In the genomic region with DNA sequence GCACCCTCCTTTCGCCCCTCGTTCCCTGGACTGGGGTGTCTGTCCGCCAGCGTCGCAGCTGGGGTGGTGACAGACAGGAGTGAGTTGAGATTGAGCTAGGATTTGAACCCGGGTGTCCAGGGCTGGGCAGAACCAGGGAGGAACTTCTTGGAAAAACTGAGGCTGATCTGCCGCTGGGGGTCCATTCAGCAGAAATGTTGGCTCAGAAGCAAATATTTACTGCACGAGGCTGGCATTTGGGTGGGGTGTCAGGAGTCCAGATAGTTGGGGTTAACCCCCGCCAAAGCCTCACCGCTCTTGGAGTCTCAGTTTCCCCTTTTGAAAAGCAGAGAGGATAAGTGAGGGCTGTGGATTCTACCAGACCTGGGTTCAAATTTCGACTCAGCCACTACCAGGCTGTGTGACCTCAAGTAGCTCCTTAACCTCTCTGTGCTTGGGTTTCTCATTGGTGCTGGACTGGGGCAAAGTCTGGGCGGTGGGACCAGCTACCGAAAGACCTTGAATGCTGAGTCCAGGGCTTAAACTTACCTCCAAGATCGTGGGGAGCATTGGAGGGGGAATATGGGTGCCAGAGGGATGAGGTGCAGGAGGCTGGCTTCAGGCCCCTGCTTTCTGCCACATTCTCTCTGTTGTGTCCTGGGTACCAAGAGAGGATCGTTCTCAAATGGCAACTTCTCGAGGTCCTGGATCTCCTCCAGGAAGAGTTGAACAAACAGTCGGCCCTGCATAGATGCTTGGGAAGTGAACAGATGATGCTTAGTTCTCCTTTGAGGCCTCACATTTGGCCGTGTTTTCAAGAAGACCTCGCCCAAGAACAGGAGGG, we compare ENCODE assay signal across 7 cellular contexts. TPM values are rescaled to one million over a fixed set of nuclear protein-coding genes. Genes with fewer than 3 reads are reported as not detected.
DNase-seq lines count a peak whose midpoint lies in the region; ATAC-seq and TF ChIP-seq lines count a peak whose summit lies in the region.

No MANE protein-coding gene starts in this region.

- peaks cover 4% of the 10 kb centered on the region for H3K4me1 ChIP-seq in iPS-18a (ENCODE audit: control insufficient read depth, low read depth, low read length)

- H3K27ac Mint-ChIP-seq in HFFc6: no peak overlapping the region
- H3K27ac Mint-ChIP-seq in activated T-helper 1 cell treated with anti-CD3 and anti-CD28 coated beads, Interleukin-12 subunit alpha, Interleukin-12 subunit beta, Interleukin-2, Interleukin-4 antibody, amounts not matched to agents 30 ng/mL and 10 ng/mL and 1 ng/mL, durations not matched to agents 14 hours and 24 hours and 36 hours: peak overlapping the region; percentile 93
- H3K27ac Mint-ChIP-seq in stimulated activated naive CD8-positive, alpha-beta T cell treated with anti-CD3 and anti-CD28 coated beads, Interleukin-15, amount 100 ng/mL, for 72 hours: peak overlapping the region; percentile 91 to 97

- no peaks in the 10 kb centered on the region for H3K9me3 Mint-ChIP-seq in HFFc6
- H3K9me3 Mint-ChIP-seq in activated T-helper 1 cell treated with anti-CD3 and anti-CD28 coated beads, Interleukin-12 subunit alpha, Interleukin-12 subunit beta, Interleukin-2, Interleukin-4 antibody, amounts not matched to agents 30 ng/mL and 10 ng/mL and 1 ng/mL, durations not matched to agents 14 hours and 24 hours and 36 hours: no peaks in the 10 kb centered on the region
- H3K9me3 Mint-ChIP-seq in stimulated activated naive CD8-positive, alpha-beta T cell treated with anti-CD3 and anti-CD28 coated beads, Interleukin-15, amount 100 ng/mL, for 72 hours: no peaks in the 10 kb centered on the region

- H3K27me3 Mint-ChIP-seq in HFFc6 (ENCODE audit: insufficient read depth): peaks cover 3% of the 10 kb centered on the region
- no peaks in the 10 kb centered on the region for H3K27me3 Mint-ChIP-seq in activated T-helper 1 cell treated with anti-CD3 and anti-CD28 coated beads, Interleukin-12 subunit alpha, Interleukin-12 subunit beta, Interleukin-2, Interleukin-4 antibody, amounts not matched to agents 30 ng/mL and 10 ng/mL and 1 ng/mL, durations not matched to agents 14 hours and 24 hours and 36 hours (ENCODE audit: insufficient read depth)
- H3K27me3 Mint-ChIP-seq in stimulated activated naive CD8-positive, alpha-beta T cell treated with anti-CD3 and anti-CD28 coated beads, Interleukin-15, amount 100 ng/mL, for 72 hours: no peaks in the 10 kb centered on the region

- H3K4me3 Mint-ChIP-seq in HFFc6: peak overlapping the region; percentile 86
- peak overlapping the region; percentile 84 for H3K4me3 Mint-ChIP-seq in activated T-helper 1 cell treated with anti-CD3 and anti-CD28 coated beads, Interleukin-12 subunit alpha, Interleukin-12 subunit beta, Interleukin-2, Interleukin-4 antibody, amounts not matched to agents 30 ng/mL and 10 ng/mL and 1 ng/mL, durations not matched to agents 14 hours and 24 hours and 36 hours
- peak overlapping the region; percentile 81 to 93 for H3K4me3 Mint-ChIP-seq in stimulated activated naive CD8-positive, alpha-beta T cell treated with anti-CD3 and anti-CD28 coated beads, Interleukin-15, amount 100 ng/mL, for 72 hours

- H3K9ac ChIP-seq in iPS-18a (ENCODE audit: low read length): peak overlapping the region; percentile 75

- peaks cover 3% of the 10 kb centered on the region for H3K36me3 ChIP-seq in iPS-18a (ENCODE audit: control insufficient read depth, low read depth, low read length)

- no peak for DNase-seq in HFFc6
- no peak for DNase-seq in activated T-helper 1 cell treated with anti-CD3 and anti-CD28 coated beads, Interleukin-12 subunit alpha, Interleukin-12 subunit beta, Interleukin-2, Interleukin-4 antibody, amounts not matched to agents 30 ng/mL and 10 ng/mL and 1 ng/mL, durations not matched to agents 14 hours and 24 hours and 36 hours (ENCODE audit: low spot score)
- peak in 1 of 2 donors; percentile 19 for DNase-seq in stimulated activated naive CD8-positive, alpha-beta T cell treated with anti-CD3 and anti-CD28 coated beads, Interleukin-15, amount 100 ng/mL, for 72 hours
- no peak for DNase-seq in activated CD4-positive, CD25-positive, alpha-beta regulatory T cell (lab: John Stamatoyannopoulos, UW)
- no peak for DNase-seq in NCI-H128 (lab: John Stamatoyannopoulos, UW; ENCODE audit: unreplicated experiment)

- intact Hi-C loops in activated T-helper 1 cell treated with anti-CD3 and anti-CD28 coated beads, Interleukin-12 subunit alpha, Interleukin-12 subunit beta, Interleukin-2, Interleukin-4 antibody, amounts not matched to agents 30 ng/mL and 10 ng/mL and 1 ng/mL, durations not matched to agents 14 hours and 24 hours and 36 hours (cut with micrococcal nuclease): loop anchor here (1.0 kb wide), 2 partner anchors 21 to 34 kb away; a partner anchor contains a TSS

- peak; percentile 1 for ATAC-seq in stimulated activated naive CD8-positive, alpha-beta T cell treated with anti-CD3 and anti-CD28 coated beads, Interleukin-15, amount 100 ng/mL, for 72 hours
- ATAC-seq in HG03045 (IDR thresholded peaks at IDR 0.05; ENCODE audit: unreplicated experiment): no peak

- H3K36me3 Mint-ChIP-seq in HFFc6 (ENCODE audit: low read depth): 0 out of 2 replicates have a peak, but pooled peaks cover 4% of the 10 kb centered on the region
- H3K36me3 Mint-ChIP-seq in activated T-helper 1 cell treated with anti-CD3 and anti-CD28 coated beads, Interleukin-12 subunit alpha, Interleukin-12 subunit beta, Interleukin-2, Interleukin-4 antibody, amounts not matched to agents 30 ng/mL and 10 ng/mL and 1 ng/mL, durations not matched to agents 14 hours and 24 hours and 36 hours (ENCODE audit: low read depth): peaks cover 9% of the 10 kb centered on the region

- H3K4me3 ChIP-seq in iPS-18a (ENCODE audit: low read length): peak overlapping the region; percentile 69

- H3K9me3 ChIP-seq in iPS-18a (ENCODE audit: control insufficient read depth, low read depth, low read length): no peaks in the 10 kb centered on the region

- H3K4me1 Mint-ChIP-seq in HFFc6 (ENCODE audit: low read depth): peaks cover 15% of the 10 kb centered on the region
- H3K4me1 Mint-ChIP-seq in activated T-helper 1 cell treated with anti-CD3 and anti-CD28 coated beads, Interleukin-12 subunit alpha, Interleukin-12 subunit beta, Interleukin-2, Interleukin-4 antibody, amounts not matched to agents 30 ng/mL and 10 ng/mL and 1 ng/mL, durations not matched to agents 14 hours and 24 hours and 36 hours (ENCODE audit: low read depth): peaks cover 28% of the 10 kb centered on the region
- peaks cover 52% of the 10 kb centered on the region for H3K4me1 Mint-ChIP-seq in stimulated activated naive CD8-positive, alpha-beta T cell treated with anti-CD3 and anti-CD28 coated beads, Interleukin-15, amount 100 ng/mL, for 72 hours

- H3K27ac ChIP-seq in iPS-18a (ENCODE audit: low read length): no peak overlapping the region

- H3K27me3 ChIP-seq in iPS-18a (ENCODE audit: control insufficient read depth, insufficient read depth, low read length): peaks cover 4% of the 10 kb centered on the region

- TF ChIP-seq CTCF in HFFc6 (IDR thresholded peaks at IDR 0.05): no peak; the same call in 1 of the 2 replicates

RNA-seq across cellular contexts. Expression of a gene that starts 21.1 kb away (rescaled TPM):
- total RNA-seq in HFFc6 (2021; fragmentation: NEBNext Ultra II Directional; extraction: Animal tissue kit (Norgen Biotek cat#: 25700)): 10 to 100 TPM; 12.2 to 17.4 (median 13.2) TPM
- 16.5 and 17.6 TPM in 2 replicates for total RNA-seq in activated T-helper 1 cell treated with anti-CD3 and anti-CD28 coated beads, Interleukin-12 subunit alpha, Interleukin-12 subunit beta, Interleukin-2, Interleukin-4 antibody, amounts not matched to agents 30 ng/mL and 10 ng/mL and 1 ng/mL, durations not matched to agents 14 hours and 24 hours and 36 hours

RNA-seq across cellular contexts. Expression of a gene that starts 31.9 kb away (rescaled TPM):
- under 1 TPM in 1 of 6 experiments, not detected in 5; 0.10 TPM for total RNA-seq in HFFc6 (2021; fragmentation: NEBNext Ultra II Directional; extraction: Animal tissue kit (Norgen Biotek cat#: 25700))
- total RNA-seq in activated T-helper 1 cell treated with anti-CD3 and anti-CD28 coated beads, Interleukin-12 subunit alpha, Interleukin-12 subunit beta, Interleukin-2, Interleukin-4 antibody, amounts not matched to agents 30 ng/mL and 10 ng/mL and 1 ng/mL, durations not matched to agents 14 hours and 24 hours and 36 hours: 44.5 and 47.5 TPM in 2 replicates

RNA-seq across cellular contexts. Expression of a gene that starts 34.3 kb away (rescaled TPM):
- total RNA-seq in HFFc6 (2021; fragmentation: NEBNext Ultra II Directional; extraction: Animal tissue kit (Norgen Biotek cat#: 25700)): 10 to 100 TPM; 51.9 to 66.1 (median 56.0) TPM
- 14.7 and 15.6 TPM in 2 replicates for total RNA-seq in activated T-helper 1 cell treated with anti-CD3 and anti-CD28 coated beads, Interleukin-12 subunit alpha, Interleukin-12 subunit beta, Interleukin-2, Interleukin-4 antibody, amounts not matched to agents 30 ng/mL and 10 ng/mL and 1 ng/mL, durations not matched to agents 14 hours and 24 hours and 36 hours

RNA-seq across cellular contexts. Expression of a gene that starts 55.0 kb away (rescaled TPM):
- total RNA-seq in HFFc6 (2021; fragmentation: NEBNext Ultra II Directional; extraction: Animal tissue kit (Norgen Biotek cat#: 25700)): 1 to 10 TPM; 4.9 to 9.0 (median 6.0) TPM
- 45.3 and 49.9 TPM in 2 replicates for total RNA-seq in activated T-helper 1 cell treated with anti-CD3 and anti-CD28 coated beads, Interleukin-12 subunit alpha, Interleukin-12 subunit beta, Interleukin-2, Interleukin-4 antibody, amounts not matched to agents 30 ng/mL and 10 ng/mL and 1 ng/mL, durations not matched to agents 14 hours and 24 hours and 36 hours

Comparison
In these comparisons a context has a peak if more than half of its experiments do, and no peak if none do; other contexts are left out.
1. RNA of a gene that starts 31.9 kb away (total RNA-seq): 44.5 to 47.5 TPM in activated T-helper 1 cell treated with anti-CD3 and anti-CD28 coated beads, Interleukin-12 subunit alpha, Interleukin-12 subunit beta, Interleukin-2, Interleukin-4 antibody, amounts not matched to agents 30 ng/mL and 10 ng/mL and 1 ng/mL, durations not matched to agents 14 hours and 24 hours and 36 hours; 0.10 TPM in HFFc6; every median in the first group is over 10 times any median in the second.
2. Peak in every context shown above with its lines, with median percentiles within 50 percentile points of each other: H3K4me3 Mint-ChIP-seq.